8 cellular contexts compared by ENCODE assay signal in genomic region chr11:48013269-48013901, GRCh38. TPM values are rescaled to one million over a fixed set of nuclear protein-coding genes. Genes with fewer than 3 reads are reported as not detected.
DNase-seq lines count a peak whose midpoint lies in the region; ATAC-seq and TF ChIP-seq lines count a peak whose summit lies in the region.

No MANE protein-coding gene starts in this region.

- peak; percentile 44 for DNase-seq in NAMALWA (ENCODE audit: low spot score)
- peak; percentile 54 for DNase-seq in activated T-cell treated with anti-CD3 and anti-CD28 coated beads, Interleukin-2, amount 50 U/mL, for 1 hour
- DNase-seq in left lobe of liver (ENCODE audit: low spot score) = peak; percentile 71
- no peak for DNase-seq in NCI-H1694 treated with DMSO at 0.1 percent for 48 hours (lab: John Stamatoyannopoulos, UW)
- DNase-seq in NCI-H2171 (lab: John Stamatoyannopoulos, UW) = no peak
- no peak for DNase-seq in BE2C

- H3K4me1 ChIP-seq in DOHH2 (ENCODE audit: control insufficient read depth, low read length) = peaks cover 26% of the 10 kb centered on the region
- no peaks in the 10 kb centered on the region for H3K4me1 ChIP-seq in BE2C

- TF ChIP-seq CTCF in DOHH2 (IDR thresholded peaks at IDR 0.05; ENCODE audit: low read depth, low read length, poor library complexity, severe bottlenecking) (no peak), BE2C (IDR thresholded peaks at IDR 0.05; ENCODE audit: low read depth, low read length) (no peak)

- H3K27ac ChIP-seq in DOHH2 (ENCODE audit: low read depth, low read length) = no peak overlapping the region

- no peaks in the 10 kb centered on the region for H4K20me1 ChIP-seq in DOHH2 (ENCODE audit: control insufficient read depth, insufficient read depth, low read depth, low read length)

- no peaks in the 10 kb centered on the region for H3F3A ChIP-seq in DOHH2 (ENCODE audit: control insufficient read depth, insufficient read depth)

- H3K9me3 ChIP-seq in DOHH2 (ENCODE audit: control insufficient read depth, insufficient read depth, low read length) (no peaks in the 10 kb centered on the region), BE2C (no peaks in the 10 kb centered on the region)

- no peaks in the 10 kb centered on the region for H3K36me3 ChIP-seq in DOHH2 (ENCODE audit: control insufficient read depth, low read length)
- no peaks in the 10 kb centered on the region for H3K36me3 ChIP-seq in BE2C

- H3K27me3 ChIP-seq in DOHH2 (ENCODE audit: control insufficient read depth, low read length) = no peaks in the 10 kb centered on the region
- H3K27me3 ChIP-seq in BE2C = no peaks in the 10 kb centered on the region

- peak overlapping the region; percentile 19; the same call in 1 of the 2 replicates for H3K4me3 ChIP-seq in DOHH2 (ENCODE audit: low read length)
- H3K4me3 ChIP-seq in BE2C (ENCODE audit: low read depth, low read length) = no peak overlapping the region

- H3K4me2 ChIP-seq in DOHH2 (ENCODE audit: low read length) = peak overlapping the region; percentile 45

- H3K79me2 ChIP-seq in DOHH2 (ENCODE audit: control insufficient read depth, low read length) = no peaks in the 10 kb centered on the region

- ATAC-seq in GM21786 (IDR thresholded peaks at IDR 0.05; ENCODE audit: unreplicated experiment) (peak; percentile 69), left lobe of liver (peak; percentile 91)

- H3K9me2 ChIP-seq in DOHH2 (replicated peaks; ENCODE audit: control insufficient read depth, low read length) = no peaks in the 10 kb centered on the region

RNA-seq across cellular contexts. Expression of gene PTPRJ, which starts 33.0 kb away (rescaled TPM):
- total RNA-seq in left lobe of liver = 22.7 TPM
- polyA plus RNA-seq in BE2C (2012; ENCODE audit: insufficient read depth, insufficient read length, low read depth) = 0.54 TPM

Comparison
In these comparisons a context has a peak if more than half of its experiments do, and no peak if none do; other contexts are left out.
1. DNase-seq: peak in NAMALWA (single experiment), activated T-cell treated with anti-CD3 and anti-CD28 coated beads, Interleukin-2, amount 50 U/mL, for 1 hour (single experiment) and left lobe of liver (single experiment); none in NCI-H1694 treated with DMSO at 0.1 percent for 48 hours (single experiment), NCI-H2171 (single experiment) and BE2C (single experiment).